Comparison of ENCODE assay signal across 10 cellular contexts in the genomic region with DNA sequence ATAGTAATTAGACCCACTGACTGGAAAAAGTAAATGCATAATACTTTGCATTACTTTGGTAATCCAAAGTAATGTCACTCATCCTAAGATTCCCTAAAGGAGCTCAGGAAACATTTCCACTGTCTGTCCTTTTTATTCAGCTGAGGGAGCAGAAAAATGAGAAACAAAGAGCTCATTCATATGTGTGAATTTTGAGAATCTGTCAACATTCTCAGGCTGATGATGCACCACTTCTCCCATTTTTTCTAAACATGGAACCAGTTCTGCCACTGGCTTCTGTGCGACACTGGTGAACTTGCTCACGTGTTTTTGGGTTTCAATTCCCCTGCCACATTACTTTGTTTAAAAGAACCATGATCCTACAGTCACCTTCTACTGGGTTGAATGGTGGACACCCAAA.
DNase-seq lines count a peak whose midpoint lies in the region; ATAC-seq and TF ChIP-seq lines count a peak whose summit lies in the region.
"Had no signal": no experiment of that assay in that cellular context is flagged by ENCODE, and none has a peak within 500 bp of the region (broad histone marks: within the 10 kb centered on the region; RNA-seq: fewer than 3 reads in every experiment).

No MANE protein-coding gene starts in this region.

- TF ChIP-seq CTCF in Loucy (conservative IDR thresholded peaks at IDR 0.05; ENCODE audit: low read length), result no peak
- TF ChIP-seq CTCF in epithelial cell of esophagus (IDR thresholded peaks at IDR 0.05; ENCODE audit: insufficient read depth, low read depth, low read length, missing control alignments), result no peak

- no peaks in the 10 kb centered on the region for H3K4me1 ChIP-seq in Loucy (ENCODE audit: insufficient read depth, low read length, poor library complexity, severe bottlenecking)
- H3K4me1 ChIP-seq in neuron (ENCODE audit: insufficient read depth, low read length), result peaks cover 24% of the 10 kb centered on the region

- H4K20me1 ChIP-seq in Loucy (ENCODE audit: insufficient read depth, low read length, poor library complexity, severe bottlenecking), result no peaks in the 10 kb centered on the region

- no peak for ATAC-seq in GM19452 (IDR thresholded peaks at IDR 0.05; ENCODE audit: unreplicated experiment)

- no peak overlapping the region for H3K4me2 ChIP-seq in Loucy (ENCODE audit: low read depth, low read length, poor library complexity, severe bottlenecking)

- H3F3A ChIP-seq in Loucy (ENCODE audit: low read depth), result no peaks in the 10 kb centered on the region

- H3K4me3 ChIP-seq in Loucy (ENCODE audit: low read length, poor library complexity, severe bottlenecking) (no peak overlapping the region), epithelial cell of esophagus (ENCODE audit: low read length) (no peak overlapping the region), neuron (ENCODE audit: low read length) (no peak overlapping the region)
- H3K4me3 ChIP-seq: GM12878, K562 had no signal

- H3K36me3 ChIP-seq in Loucy (ENCODE audit: insufficient read depth, low read length), result no peaks in the 10 kb centered on the region
- H3K36me3 ChIP-seq in neuron (ENCODE audit: insufficient read depth, low read length), result no peaks in the 10 kb centered on the region

- no peaks in the 10 kb centered on the region for H3K9me2 ChIP-seq in Loucy (replicated peaks; ENCODE audit: low read depth, low read length)

- DNase-seq in CD1c-positive myeloid dendritic cell (ENCODE audit: extremely low spot score) (peak; percentile 23), epithelial cell of esophagus (ENCODE audit: low read depth) (peak; percentile 28), midbrain (lab: John Stamatoyannopoulos, UW) (no peak), RKO (ENCODE audit: low spot score) (no peak)
- DNase-seq: GOT3 had no signal

- H3K9me3 ChIP-seq in Loucy (ENCODE audit: insufficient read depth, low read depth, low read length) (no peaks in the 10 kb centered on the region), neuron (ENCODE audit: low read length) (no peaks in the 10 kb centered on the region)

- no peak overlapping the region for H3K9ac ChIP-seq in Loucy (ENCODE audit: low read depth, low read length, poor library complexity, severe bottlenecking)

- H2AFZ ChIP-seq in Loucy (ENCODE audit: low read length) (peak overlapping the region; percentile 75), neuron (ENCODE audit: low read depth, low read length) (peak overlapping the region; percentile 32)

- H3K79me2 ChIP-seq in Loucy (ENCODE audit: insufficient read depth, low read length), result no peaks in the 10 kb centered on the region

- H3K27me3 ChIP-seq in Loucy (ENCODE audit: insufficient read depth, low read length, poor library complexity, severe bottlenecking) (no peaks in the 10 kb centered on the region), neuron (ENCODE audit: insufficient read depth, low read length) (no peaks in the 10 kb centered on the region)

Comparison
In these comparisons a context has a peak if more than half of its experiments do, and no peak if none do; other contexts are left out.
1. DNase-seq: peak in CD1c-positive myeloid dendritic cell (single experiment) and epithelial cell of esophagus (single experiment); none in midbrain (single experiment) and RKO (single experiment).